ENCODE assay signal across 21 cellular contexts in genomic region chr12:49339464-49339861, GRCh38. TPM values are rescaled to one million over a fixed set of nuclear protein-coding genes. Genes with fewer than 3 reads are reported as not detected.
DNase-seq lines count a peak whose midpoint lies in the region; ATAC-seq and TF ChIP-seq lines count a peak whose summit lies in the region.
"Had no signal": no experiment of that assay in that cellular context is flagged by ENCODE, and none has a peak within 500 bp of the region (broad histone marks: within the 10 kb centered on the region; RNA-seq: fewer than 3 reads in every experiment).

No MANE protein-coding gene starts in this region.

- H3K4me1 Mint-ChIP-seq in GM23338: peaks cover 58% of the 10 kb centered on the region
- H3K4me1 Mint-ChIP-seq in WTC11: peaks cover 49% of the 10 kb centered on the region
- peaks cover 23% of the 10 kb centered on the region for H3K4me1 Mint-ChIP-seq in activated CD8-positive, alpha-beta memory T cell treated with anti-CD3 and anti-CD28 coated beads, Interleukin-2, amount 10 ng/mL, durations not matched to agents 7 days and 5 days

- H3K27me3 Mint-ChIP-seq in GM23338 (ENCODE audit: insufficient read depth, low read depth, poor library complexity) (peaks cover 97% of the 10 kb centered on the region), WTC11 (ENCODE audit: low read depth) (peaks cover 98% of the 10 kb centered on the region)
- H3K27me3 Mint-ChIP-seq in activated CD8-positive, alpha-beta memory T cell treated with anti-CD3 and anti-CD28 coated beads, Interleukin-2, amount 10 ng/mL, durations not matched to agents 7 days and 5 days: peaks cover 86% of the 10 kb centered on the region

- H3K79me2 ChIP-seq in GM23338 (replicated peaks; ENCODE audit: insufficient read depth) (no peaks in the 10 kb centered on the region), mesendoderm (ENCODE audit: control insufficient read depth, insufficient read depth, low read length) (no peaks in the 10 kb centered on the region)

- no peaks in the 10 kb centered on the region for H3K9me3 ChIP-seq in A673 (ENCODE audit: low read depth, low read length, poor library complexity, severe bottlenecking)
- H3K9me3 ChIP-seq: right lobe of liver had no signal

- no peaks in the 10 kb centered on the region for H3K36me3 ChIP-seq in GM23338 (ENCODE audit: insufficient read depth)
- H3K36me3 ChIP-seq in mesendoderm (ENCODE audit: control insufficient read depth, insufficient read depth, low read length): no peaks in the 10 kb centered on the region
- no peaks in the 10 kb centered on the region for H3K36me3 ChIP-seq in A673 (ENCODE audit: insufficient read depth, low read length, poor library complexity, severe bottlenecking)
- H3K36me3 ChIP-seq: right lobe of liver had no signal

- no peak overlapping the region for H2AK5ac ChIP-seq in mesendoderm (ENCODE audit: low read length)

- H3K4ac ChIP-seq in mesendoderm (ENCODE audit: low read depth, low read length): no peak overlapping the region

- peaks cover 37% of the 10 kb centered on the region for H3F3A ChIP-seq in GM23338 (replicated peaks; ENCODE audit: low read depth)

- peak; percentile 69 for DNase-seq in GM23338 (ENCODE audit: low spot score)
- peak; percentile 49 for DNase-seq in WTC11 (ENCODE audit: low spot score)
- peak; percentile 44 for DNase-seq in mesendoderm
- DNase-seq in retina: peak; percentile 25
- no peak for DNase-seq in activated CD8-positive, alpha-beta memory T cell treated with anti-CD3 and anti-CD28 coated beads, Interleukin-2, amount 10 ng/mL, durations not matched to agents 7 days and 5 days
- no peak for DNase-seq in A673 (ENCODE audit: low spot score)
- no peak for DNase-seq in foreskin keratinocyte
- DNase-seq in GM13976 (ENCODE audit: low spot score): no peak
- DNase-seq: activated CD4-positive, alpha-beta T cell treated with anti-CD3 and anti-CD28 coated beads for 4 hours; COR-L47; effector CD8-positive, alpha-beta T cell; natural killer cell; NCI-H1048; NCI-H2081; PC-9; stimulated activated CD4-positive, alpha-beta T cell treated with anti-CD3 and anti-CD28 coated beads, Interleukin-2, amount 100 ng/mL, for 24 hours had no signal

- in situ Hi-C loops in GM13976 (cut with MboI; ENCODE audit: low sequenced_read_pairs, unreplicated experiment): loop anchor here (5.0 kb wide), 1 partner anchor 52 kb away; no protein-coding TSS in a partner anchor

- peak overlapping the region; percentile 37; the same call in 1 of the 2 replicates for H3K4me3 ChIP-seq in GM23338
- no peak overlapping the region for H3K4me3 ChIP-seq in mesendoderm (ENCODE audit: low read length)
- H3K4me3 ChIP-seq in A673 (ENCODE audit: low read depth, low read length, poor library complexity, severe bottlenecking): no peak overlapping the region
- H3K4me3 ChIP-seq: PC-9, right lobe of liver had no signal

- ATAC-seq in GM23338 (peak; percentile 2; the same call in 2 of the 3 replicates), WTC11 (no peak), foreskin keratinocyte (no peak)
- ATAC-seq in activated CD8-positive, alpha-beta memory T cell treated with anti-CD3 and anti-CD28 coated beads, Interleukin-2, amount 10 ng/mL, durations not matched to agents 7 days and 5 days: no peak
- ATAC-seq: natural killer cell, right lobe of liver had no signal

- no peak overlapping the region for H2AFZ ChIP-seq in GM23338
- H2AFZ ChIP-seq: PC-9 had no signal

- H3K18ac ChIP-seq in mesendoderm (ENCODE audit: low read length): no peak overlapping the region

- BruUV-seq in A673 (replicated peaks; lab: Mats Ljungman, UMichigan): no TSS peak

- H3K23ac ChIP-seq in mesendoderm (ENCODE audit: low read length): no peak overlapping the region

- no peak overlapping the region for H4K8ac ChIP-seq in mesendoderm (ENCODE audit: low read depth, low read length)

- peaks cover 99% of the 10 kb centered on the region for H3K27me3 ChIP-seq in GM23338 (ENCODE audit: insufficient read depth)
- H3K27me3 ChIP-seq in mesendoderm (ENCODE audit: insufficient read depth, low read length, poor library complexity): peaks cover 60% of the 10 kb centered on the region
- no peaks in the 10 kb centered on the region for H3K27me3 ChIP-seq in A673 (replicated peaks; ENCODE audit: insufficient read depth, low read depth, low read length, poor library complexity)
- peaks cover 81% of the 10 kb centered on the region for H3K27me3 ChIP-seq in foreskin keratinocyte

- CTCF ChIA-PET in WTC11 (lab: Charles Lee): interaction anchor here (0.7 to 6.1 kb wide), 10 partner anchors 9 to 241 kb away, joined by 3 to 112 read pairs (median 4); partner anchors contain the start of genes DNAJC22 and PRPH
- CTCF ChIA-PET in activated CD8-positive, alpha-beta memory T cell treated with anti-CD3 and anti-CD28 coated beads, Interleukin-2, amount 10 ng/mL, durations not matched to agents 7 days and 5 days (lab: Charles Lee): interaction anchor here (0.9 to 11.8 kb wide), 3 partner anchors 8 to 48 kb away, joined by 4 to 202 read pairs (median 45); partner anchors contain the start of genes PRPH and TROAP
- CTCF ChIA-PET in A673 (lab: Charles Lee): interaction anchor here (1.1 kb wide), 1 partner anchor 8 kb away, joined by 4 read pairs; no protein-coding TSS in a partner anchor

- H3K36me3 Mint-ChIP-seq in GM23338 (ENCODE audit: low read depth): no peaks in the 10 kb centered on the region; the same call in 2 of the 3 replicates
- H3K36me3 Mint-ChIP-seq in WTC11: no peaks in the 10 kb centered on the region; the same call in 1 of the 2 replicates
- no peaks in the 10 kb centered on the region for H3K36me3 Mint-ChIP-seq in activated CD8-positive, alpha-beta memory T cell treated with anti-CD3 and anti-CD28 coated beads, Interleukin-2, amount 10 ng/mL, durations not matched to agents 7 days and 5 days
- H3K36me3 Mint-ChIP-seq: natural killer cell had no signal

- no CpG with 5 or more reads among the region's 5 CpGs for WGBS in mesendoderm (ENCODE audit: extremely low coverage, insufficient coverage, low lambda C conversion rate)

- no peak overlapping the region for H2BK5ac ChIP-seq in mesendoderm (ENCODE audit: low read length)

- H4K20me1 ChIP-seq in GM23338 (replicated peaks; ENCODE audit: insufficient read depth): peaks cover 27% of the 10 kb centered on the region

- H3K4me2 ChIP-seq in GM23338 (peak overlapping the region; percentile 88), mesendoderm (ENCODE audit: low read length) (no peak overlapping the region)
- H3K4me2 ChIP-seq: KMS-11, PC-9 had no signal

- H3K4me3 Mint-ChIP-seq in GM23338 (0 out of 3 replicates have a peak overlapping the region, but pooled peaks have one; percentile 11), WTC11 (no peak overlapping the region)
- H3K4me3 Mint-ChIP-seq in activated CD8-positive, alpha-beta memory T cell treated with anti-CD3 and anti-CD28 coated beads, Interleukin-2, amount 10 ng/mL, durations not matched to agents 7 days and 5 days: no peak overlapping the region
- H3K4me3 Mint-ChIP-seq: natural killer cell had no signal

- no peaks in the 10 kb centered on the region for H3K9me2 ChIP-seq in GM23338 (ENCODE audit: insufficient read depth)

- H3K9me3 Mint-ChIP-seq in GM23338 (peaks cover 9% of the 10 kb centered on the region), WTC11 (no peaks in the 10 kb centered on the region)
- no peaks in the 10 kb centered on the region for H3K9me3 Mint-ChIP-seq in activated CD8-positive, alpha-beta memory T cell treated with anti-CD3 and anti-CD28 coated beads, Interleukin-2, amount 10 ng/mL, durations not matched to agents 7 days and 5 days (ENCODE audit: low read depth)
- H3K9me3 Mint-ChIP-seq: natural killer cell had no signal

- H2BK120ac ChIP-seq in mesendoderm (ENCODE audit: low read depth, low read length): no peak overlapping the region

- intact Hi-C loops in A673 (cut with micrococcal nuclease; ENCODE audit: unreplicated experiment): no loop called here

- H2BK15ac ChIP-seq in mesendoderm (replicated peaks; ENCODE audit: low read depth): no peak overlapping the region

- no peak overlapping the region for H4K5ac ChIP-seq in mesendoderm (ENCODE audit: low read length)

- no peak for TF ChIP-seq CTCF in GM23338 (conservative IDR thresholded peaks at IDR 0.05; ENCODE audit: low read depth in 2 of 2)
- TF ChIP-seq CTCF in WTC11 (IDR thresholded peaks at IDR 0.05): no peak
- no peak for TF ChIP-seq CTCF in A673 (conservative IDR thresholded peaks at IDR 0.05; ENCODE audit: low read depth, low read length)
- TF ChIP-seq CTCF in foreskin keratinocyte (conservative IDR thresholded peaks at IDR 0.05): no peak
- TF ChIP-seq CTCF in GM13976 (IDR thresholded peaks at IDR 0.05; ENCODE audit: borderline replicate concordance, control extremely low read depth, extremely low read depth, insufficient read depth, missing control alignments): no peak

- POLR2A ChIA-PET in WTC11 (lab: Charles Lee) (no interaction called here), A673 (lab: Charles Lee; ENCODE audit: low non-redundant PET) (no interaction called here)

- H3K79me1 ChIP-seq in mesendoderm (ENCODE audit: low read length): no peaks in the 10 kb centered on the region

- no peak overlapping the region for H3K9ac ChIP-seq in mesendoderm (ENCODE audit: low read length)
- H3K9ac ChIP-seq: KMS-11 had no signal

- H3K27ac ChIP-seq in GM23338 (ENCODE audit: low read depth): no peak overlapping the region
- H3K27ac ChIP-seq in mesendoderm (ENCODE audit: low read depth, low read length): no peak overlapping the region
- no peak overlapping the region for H3K27ac ChIP-seq in A673 (ENCODE audit: low read depth, low read length, poor library complexity, severe bottlenecking)
- no peak overlapping the region for H3K27ac ChIP-seq in foreskin keratinocyte
- H3K27ac ChIP-seq: KMS-11, PC-9, right lobe of liver had no signal

- H3K27ac Mint-ChIP-seq in GM23338 (no peak overlapping the region), WTC11 (no peak overlapping the region)
- H3K27ac Mint-ChIP-seq in activated CD8-positive, alpha-beta memory T cell treated with anti-CD3 and anti-CD28 coated beads, Interleukin-2, amount 10 ng/mL, durations not matched to agents 7 days and 5 days: no peak overlapping the region
- H3K27ac Mint-ChIP-seq: natural killer cell had no signal

- H3K4me1 ChIP-seq in GM23338 (ENCODE audit: insufficient read depth): peaks cover 52% of the 10 kb centered on the region
- peaks cover 9% of the 10 kb centered on the region for H3K4me1 ChIP-seq in mesendoderm (ENCODE audit: control insufficient read depth, low read depth, low read length)
- H3K4me1 ChIP-seq in A673 (ENCODE audit: insufficient read depth, low read length, poor library complexity, severe bottlenecking): peaks cover 22% of the 10 kb centered on the region
- no peaks in the 10 kb centered on the region for H3K4me1 ChIP-seq in foreskin keratinocyte

- H3K56ac ChIP-seq in mesendoderm (ENCODE audit: low read length): no peak overlapping the region

RNA-seq across cellular contexts. Expression of gene C1QL4, which starts 2.5 kb away (rescaled TPM):
- total RNA-seq in GM23338 (2014; rRNA removed; shearing (Covaris generic)): 0.12 TPM in 1 of 2 replicates, not detected in the other
- polyA plus RNA-seq in GM23338 (2016; fragmentation: Nextera tagmentation; extraction: Ambion mirVana) (not detected in 2 replicates), foreskin keratinocyte (0.29 and 0.48 TPM in 2 replicates)
- total RNA-seq in WTC11 (2021) (0.92 to 1.2 TPM (median 1.2 TPM) in 3 replicates), A673 (2021) (0.41 and 1.0 TPM in 2 replicates), foreskin keratinocyte (0.28 and 0.34 TPM in 2 replicates)
- polyA plus RNA-seq in mesendoderm (2013, experiment 1 of 2): 0.06 TPM
- polyA plus RNA-seq in mesendoderm (2013, experiment 2 of 2): 0.04 TPM
- total RNA-seq in activated CD8-positive, alpha-beta memory T cell treated with anti-CD3 and anti-CD28 coated beads, Interleukin-2, amount 10 ng/mL, durations not matched to agents 7 days and 5 days: not detected
- total RNA-seq: cardiac septum, lung microvascular endothelial cell, natural killer cell, right lobe of liver had no signal
- polyA plus RNA-seq: adipose tissue had no signal

RNA-seq across cellular contexts. Expression of gene DNAJC22, which starts 7.2 kb away (rescaled TPM):
- 0.10 TPM in 1 of 2 replicates, not detected in the other for total RNA-seq in GM23338 (2014; rRNA removed; shearing (Covaris generic))
- polyA plus RNA-seq in GM23338 (2016; fragmentation: Nextera tagmentation; extraction: Ambion mirVana) (not detected in 2 replicates), foreskin keratinocyte (not detected in 2 replicates)
- total RNA-seq in WTC11 (2021) (0.14 to 0.24 TPM (median 0.23 TPM) in 3 replicates), A673 (2021) (1.9 and 3.0 TPM in 2 replicates), foreskin keratinocyte (0.04 TPM in 1 of 2 replicates, not detected in the other)
- 0.41 TPM for polyA plus RNA-seq in mesendoderm (2013, experiment 1 of 2)
- 0.32 TPM for polyA plus RNA-seq in mesendoderm (2013, experiment 2 of 2)
- under 1 TPM in 1 of 2 experiments, not detected in 1; 0.05 TPM for total RNA-seq in activated CD8-positive, alpha-beta memory T cell treated with anti-CD3 and anti-CD28 coated beads, Interleukin-2, amount 10 ng/mL, durations not matched to agents 7 days and 5 days
- total RNA-seq: natural killer cell had no signal

RNA-seq across cellular contexts. Expression of gene TROAP, which starts 16.4 kb away (rescaled TPM):
- 27.6 and 46.4 TPM in 2 replicates for total RNA-seq in GM23338 (2014; rRNA removed; shearing (Covaris generic))
- 44.7 and 47.5 TPM in 2 replicates for polyA plus RNA-seq in GM23338 (2016; fragmentation: Nextera tagmentation; extraction: Ambion mirVana)
- 78.5 to 89.2 TPM (median 80.0 TPM) in 3 replicates for total RNA-seq in WTC11 (2021)
- 57.2 TPM for polyA plus RNA-seq in mesendoderm (2013, experiment 1 of 2)
- polyA plus RNA-seq in mesendoderm (2013, experiment 2 of 2): 56.2 TPM
- total RNA-seq in activated CD8-positive, alpha-beta memory T cell treated with anti-CD3 and anti-CD28 coated beads, Interleukin-2, amount 10 ng/mL, durations not matched to agents 7 days and 5 days: 100 to 1,000 TPM in 1 of 2 experiments, 10 to 100 TPM in 1; 89.5 to 107 TPM
- total RNA-seq in A673 (2021): 121 and 124 TPM in 2 replicates
- 36.3 and 46.3 TPM in 2 replicates for total RNA-seq in foreskin keratinocyte
- polyA plus RNA-seq in foreskin keratinocyte: 41.2 and 59.7 TPM in 2 replicates
- total RNA-seq: cardiac septum had no signal

RNA-seq across cellular contexts. Expression of gene SPATS2, which starts 27.8 kb away (rescaled TPM):
- total RNA-seq in GM23338 (2014; rRNA removed; shearing (Covaris generic)): 20.6 and 28.1 TPM in 2 replicates
- polyA plus RNA-seq in GM23338 (2016; fragmentation: Nextera tagmentation; extraction: Ambion mirVana) (54.0 and 61.0 TPM in 2 replicates), foreskin keratinocyte (24.8 and 30.6 TPM in 2 replicates)
- total RNA-seq in WTC11 (2021) (25.9 to 26.9 TPM (median 26.5 TPM) in 3 replicates), A673 (2021) (80.5 and 82.8 TPM in 2 replicates), foreskin keratinocyte (40.6 and 56.5 TPM in 2 replicates)
- polyA plus RNA-seq in mesendoderm (2013, experiment 1 of 2): 36.3 TPM
- 36.3 TPM for polyA plus RNA-seq in mesendoderm (2013, experiment 2 of 2)
- 10 to 100 TPM; 11.3 to 18.1 TPM for total RNA-seq in activated CD8-positive, alpha-beta memory T cell treated with anti-CD3 and anti-CD28 coated beads, Interleukin-2, amount 10 ng/mL, durations not matched to agents 7 days and 5 days

RNA-seq across cellular contexts. Expression of gene PRPH, which starts 44.5 kb away (rescaled TPM):
- 0.24 and 0.62 TPM in 2 replicates for total RNA-seq in GM23338 (2014; rRNA removed; shearing (Covaris generic))
- polyA plus RNA-seq in GM23338 (2016; fragmentation: Nextera tagmentation; extraction: Ambion mirVana) (0.36 and 0.43 TPM in 2 replicates), foreskin keratinocyte (0.04 TPM in 1 of 2 replicates, not detected in the other)
- total RNA-seq in WTC11 (2021) (0.73 to 2.4 TPM (median 1.7 TPM) in 3 replicates), A673 (2021) (not detected in 2 replicates), foreskin keratinocyte (0.34 TPM in 1 of 2 replicates, not detected in the other)
- polyA plus RNA-seq in mesendoderm (2013, experiment 1 of 2): 0.49 TPM
- polyA plus RNA-seq in mesendoderm (2013, experiment 2 of 2): 0.49 TPM
- under 1 TPM; 0.26 to 0.35 TPM for total RNA-seq in activated CD8-positive, alpha-beta memory T cell treated with anti-CD3 and anti-CD28 coated beads, Interleukin-2, amount 10 ng/mL, durations not matched to agents 7 days and 5 days
- total RNA-seq: lung microvascular endothelial cell, natural killer cell, right lobe of liver had no signal

Comparison
In these comparisons a context has a peak if more than half of its experiments do, and no peak if none do; other contexts are left out.
1. DNase-seq: peak in GM23338 (single experiment), WTC11 (single experiment), mesendoderm (single experiment) and retina (single experiment); none in activated CD8-positive, alpha-beta memory T cell treated with anti-CD3 and anti-CD28 coated beads, Interleukin-2, amount 10 ng/mL, durations not matched to agents 7 days and 5 days (single experiment), A673 (single experiment), foreskin keratinocyte (0 of 2) and GM13976 (single experiment).